Comparison of ENCODE assay signal across 15 cellular contexts in genomic region chr1:100775483-100775882, GRCh38. TPM values are rescaled to one million over a fixed set of nuclear protein-coding genes. Genes with fewer than 3 reads are reported as not detected.
DNase-seq lines count a peak whose midpoint lies in the region; ATAC-seq, FAIRE-seq and TF ChIP-seq lines count a peak whose summit lies in the region.
"Had no signal": no experiment of that assay in that cellular context is flagged by ENCODE, and none has a peak within 500 bp of the region (broad histone marks: within the 10 kb centered on the region; RNA-seq: fewer than 3 reads in every experiment).

No MANE protein-coding gene starts in this region.

- in situ Hi-C loops in K562 (cut with MboI) = no loop called here

- H3K36me3 ChIP-seq in GM23338 (ENCODE audit: insufficient read depth) (no peaks in the 10 kb centered on the region), K562 (ENCODE audit: control insufficient read depth, insufficient read depth, low read length) (no peaks in the 10 kb centered on the region), liver (ENCODE audit: control insufficient read depth in 4 of 4, insufficient read depth in 3 of 4, low read depth in 1 of 4, low read length in 3 of 4) (no peaks in the 10 kb centered on the region), osteoblast (ENCODE audit: insufficient read depth, low read length) (no peaks in the 10 kb centered on the region)
- H3K36me3 ChIP-seq: BE2C had no signal

- peaks cover 2% of the 10 kb centered on the region for H3K27me3 Mint-ChIP-seq in GM23338 (ENCODE audit: insufficient read depth, low read depth, poor library complexity)

- BruUV-seq in K562 (replicated peaks; lab: Mats Ljungman, UMichigan) = no TSS peak

- H3K4me1 Mint-ChIP-seq in GM23338 = no peaks in the 10 kb centered on the region
- H3K4me1 Mint-ChIP-seq: CD4-positive, alpha-beta memory T cell; H9 had no signal

- H3K9me1 ChIP-seq in K562 (ENCODE audit: control insufficient read depth, insufficient read depth, low read length) = no peaks in the 10 kb centered on the region

- 79% methylated on average over 4 of the region's 4 CpGs for WGBS in K562 (ENCODE audit: insufficient coverage, low coverage, missing lambda C conversion rate)
- 88% methylated on average over 4 of the region's 4 CpGs for WGBS in liver

- CTCF ChIA-PET in K562 (lab: Yijun Ruan, JAX; ENCODE audit: low intra/inter-chr PET ratio) = no interaction called here

- peaks cover 9% of the 10 kb centered on the region for H3K9me3 Mint-ChIP-seq in GM23338

- H4K20me1 ChIP-seq in GM23338 (replicated peaks; ENCODE audit: insufficient read depth) (no peaks in the 10 kb centered on the region), K562 (replicated peaks; ENCODE audit: control insufficient read depth, insufficient read depth, low read length) (no peaks in the 10 kb centered on the region), osteoblast (ENCODE audit: insufficient read depth, low read length) (no peaks in the 10 kb centered on the region)

- no peak for TF ChIP-seq EP300 in K562 (IDR thresholded peaks at IDR 0.05; ENCODE audit: low read length)

- H3K9me2 ChIP-seq in GM23338 (ENCODE audit: insufficient read depth) = 0 out of 2 replicates have a peak, but pooled peaks cover 3% of the 10 kb centered on the region

- H2AFZ ChIP-seq in GM23338 (0 out of 2 replicates have a peak overlapping the region, but pooled peaks have one; percentile 65), K562 (ENCODE audit: low read depth, low read length) (peak overlapping the region; percentile 14; the same call in 1 of the 2 replicates), osteoblast (ENCODE audit: low read length) (peak overlapping the region; percentile 53)

- H3K27me3 ChIP-seq in GM23338 (ENCODE audit: insufficient read depth) = no peaks in the 10 kb centered on the region
- no peaks in the 10 kb centered on the region for H3K27me3 ChIP-seq in K562 (ENCODE audit: control insufficient read depth in 2 of 2, insufficient read depth in 2 of 2, low read length in 2 of 2)
- no peaks in the 10 kb centered on the region for H3K27me3 ChIP-seq in liver (ENCODE audit: control insufficient read depth in 4 of 4, insufficient read depth in 4 of 4, low read length in 3 of 4)
- no peaks in the 10 kb centered on the region for H3K27me3 ChIP-seq in osteoblast (ENCODE audit: insufficient read depth, low read length)

- H3K27ac Mint-ChIP-seq in GM23338 = no peak overlapping the region
- H3K27ac Mint-ChIP-seq: CD4-positive, alpha-beta memory T cell had no signal

- H3K4me3 Mint-ChIP-seq in GM23338 = no peak overlapping the region
- H3K4me3 Mint-ChIP-seq: CD4-positive, alpha-beta memory T cell; H9 had no signal

- H3K4me1 ChIP-seq in GM23338 (ENCODE audit: insufficient read depth) (no peaks in the 10 kb centered on the region), K562 (replicated peaks in 1 of 2; ENCODE audit: control insufficient read depth in 2 of 2, insufficient read depth in 2 of 2, low read length in 2 of 2) (peaks cover 0 to 3% of the 10 kb centered on the region in 2 experiments; a peak in 1 of 5 replicates), liver (ENCODE audit: control insufficient read depth in 4 of 4, insufficient read depth in 4 of 4, low read length in 3 of 4) (no peaks in the 10 kb centered on the region), osteoblast (ENCODE audit: insufficient read depth, low read length) (peaks cover 3% of the 10 kb centered on the region)
- H3K4me1 ChIP-seq: BE2C had no signal

- FAIRE-seq in K562 (lab: Jason Lieb, UNC) = no peak

- no peaks in the 10 kb centered on the region for H3F3A ChIP-seq in GM23338 (replicated peaks; ENCODE audit: low read depth)

- H3K4me2 ChIP-seq in GM23338 (no peak overlapping the region), K562 (ENCODE audit: insufficient read depth, low read length) (no peak overlapping the region), osteoblast (ENCODE audit: insufficient read depth, low read length) (no peak overlapping the region)

- TF ChIP-seq RAD21 in K562 (CRISPR knock-in tag; conservative IDR thresholded peaks at IDR 0.05 in 1 of 2, IDR thresholded peaks at IDR 0.05 in 1 of 2) (no peak), liver (IDR thresholded peaks at IDR 0.05) (no peak)

- POLR2A ChIA-PET in K562 (lab: Yijun Ruan, JAX) = interaction anchor here (2.0 kb wide), 1 partner anchor 10 kb away, joined by 6 read pairs; no protein-coding TSS in a partner anchor

- DNase-seq in GM23338 (ENCODE audit: low spot score) (no peak), K562 (ENCODE audit: extremely low read depth in 1 of 4, low spot score in 3 of 4) (no peak), osteoblast (ENCODE audit: insufficient read length, low spot score, missing footprints) (no peak), RKO (ENCODE audit: low spot score) (no peak), head of caudate nucleus (no peak)
- DNase-seq: BE2C; CD4-positive, alpha-beta memory T cell; DMS153; H9; IMR-90; KG1 had no signal

- no peaks in the 10 kb centered on the region for H3K36me3 Mint-ChIP-seq in GM23338 (ENCODE audit: low read depth)
- H3K36me3 Mint-ChIP-seq: CD4-positive, alpha-beta memory T cell had no signal

- no peak overlapping the region for H3K27ac ChIP-seq in GM23338 (ENCODE audit: low read depth)
- H3K27ac ChIP-seq in K562 (ENCODE audit: extremely low read depth, low read depth, low read length) = no peak overlapping the region
- no peak overlapping the region for H3K27ac ChIP-seq in liver (ENCODE audit: low read depth in 1 of 2, low read length in 2 of 2)
- H3K27ac ChIP-seq in osteoblast (ENCODE audit: low read depth, low read length) = no peak overlapping the region
- H3K27ac ChIP-seq: C4-2B had no signal

- intact Hi-C loops in K562 (cut with micrococcal nuclease) = no loop called here
- intact Hi-C loops in head of caudate nucleus (cut with DNase I) = no loop called here

- H3K79me2 ChIP-seq in GM23338 (replicated peaks; ENCODE audit: insufficient read depth) = no peaks in the 10 kb centered on the region
- no peaks in the 10 kb centered on the region for H3K79me2 ChIP-seq in K562 (ENCODE audit: control insufficient read depth, insufficient read depth, low read length)
- H3K79me2 ChIP-seq in osteoblast (ENCODE audit: insufficient read depth, low read length) = no peaks in the 10 kb centered on the region

- H3K9me3 ChIP-seq in K562 (replicated peaks; ENCODE audit: control insufficient read depth, insufficient read depth, low read depth, low read length) (no peaks in the 10 kb centered on the region), liver (ENCODE audit: control insufficient read depth in 4 of 4, low read length in 3 of 4) (no peaks in the 10 kb centered on the region), osteoblast (ENCODE audit: low read depth, low read length) (no peaks in the 10 kb centered on the region)
- H3K9me3 ChIP-seq: BE2C had no signal

- TF ChIP-seq CTCF in GM23338 (conservative IDR thresholded peaks at IDR 0.05; ENCODE audit: low read depth in 2 of 2) (no peak), K562 (IDR thresholded peaks at IDR 0.05 in 2 of 3, conservative IDR thresholded peaks at IDR 0.05 in 1 of 3; ENCODE audit: insufficient read depth in 2 of 3, low read depth in 1 of 3, low read length in 3 of 3) (no peak), liver (IDR thresholded peaks at IDR 0.05; ENCODE audit: low read depth, low read length, missing input control) (no peak), osteoblast (IDR thresholded peaks at IDR 0.05; ENCODE audit: extremely low read depth, low read depth, low read length) (no peak)

- TF ChIP-seq POLR2A in K562 (conservative IDR thresholded peaks at IDR 0.05) = no peak

- H3K4me3 ChIP-seq in GM23338 (no peak overlapping the region), K562 (no peak overlapping the region), liver (ENCODE audit: low read depth in 1 of 3, low read length in 3 of 3) (no peak overlapping the region), osteoblast (ENCODE audit: insufficient read depth, low read length) (no peak overlapping the region)

- H3K9ac ChIP-seq in K562 (ENCODE audit: insufficient read depth in 1 of 2, low read depth in 2 of 2, low read length in 2 of 2) = no peak overlapping the region
- H3K9ac ChIP-seq in liver (ENCODE audit: low read depth in 1 of 2, low read length in 2 of 2) = no peak overlapping the region

- ATAC-seq in GM23338 (no peak), K562 (no peak; the same call in 2 of the 3 replicates), HG03460 (IDR thresholded peaks at IDR 0.05; ENCODE audit: unreplicated experiment) (no peak), GM18867 (IDR thresholded peaks at IDR 0.05; ENCODE audit: unreplicated experiment) (no peak)

TF ChIP-seq in K562, 482 proteins besides CTCF, POLR2A, EP300 and RAD21 (continues in another document):
- TF ChIP-seq BACH1 (tag; IDR thresholded peaks at IDR 0.05) = no peak

TF ChIP-seq in liver, 16 proteins besides CTCF, POLR2A, EP300 and RAD21 (continues in another document):
- no peak for TF ChIP-seq ATF3 (IDR thresholded peaks at IDR 0.05)
- TF ChIP-seq HNF4G (IDR thresholded peaks at IDR 0.05) = peak; percentile 68

RNA-seq across cellular contexts. Expression of gene VCAM1, which starts 55.9 kb away (rescaled TPM):
- total RNA-seq in GM23338 (2014; rRNA removed; shearing (Covaris generic)) = not detected in 2 replicates
- polyA plus RNA-seq in GM23338 (2016; fragmentation: Nextera tagmentation; extraction: Ambion mirVana) (0.21 TPM in 1 of 2 replicates, not detected in the other), K562 (2011; rRNA removed) (not detected in 2 replicates), K562 (2014; fragmentation: Illumina TruSeq; extraction: Trizol) (not detected in 2 replicates), K562 (2014; fragmentation: Nextera tagmentation; extraction: Ambion mirVana) (under 1 TPM in 1 of 2 experiments, not detected in 1; 0.04 TPM), K562 (2014; rRNA removed) (not detected in 2 replicates), liver (10 to 100 TPM in 1 of 2 donors, 1 to 10 TPM in 1; 3.3 to 16.8 TPM)
- not detected in 2 replicates for total RNA-seq in K562 (2011; cell fraction: chromatin; rRNA removed; ENCODE audit: low replicate concordance)
- total RNA-seq in K562 (2011; cell fraction: nucleolus; rRNA removed) = not detected in 2 replicates
- total RNA-seq in K562 (2011; cell fraction: nucleoplasm; rRNA removed) = not detected in 2 replicates
- total RNA-seq in K562 (2014; rRNA removed) (0.04 TPM in 1 of 2 replicates, not detected in the other), K562 (2014; rRNA removed; fragmentation: Illumina TruSeq; extraction: Trizol) (not detected in 2 replicates), K562 (2015; rRNA removed; fragmentation: Illumina TruSeq; extraction: Trizol) (not detected in 2 replicates), K562 (2021) (0.09 and 0.13 TPM in 2 replicates), liver (100 to 1,000 TPM in 1 of 2 donors, 10 to 100 TPM in 1; 30.7 to 159 TPM), osteoblast (382 and 511 TPM in 2 replicates)
- polyA plus RNA-seq in K562 (2011; cell fraction: cytosol; rRNA removed) = not detected in 2 replicates
- not detected in 2 replicates for polyA plus RNA-seq in K562 (2011; cell fraction: nucleus; rRNA removed)
- not detected in 2 replicates for polyA plus RNA-seq in K562 (2012)
- polyA minus RNA-seq in K562 (2011; rRNA and poly(A)+ RNA removed) = not detected in 2 replicates
- not detected in 2 replicates for polyA minus RNA-seq in K562 (2011; cell fraction: cytosol; rRNA and poly(A)+ RNA removed)
- polyA minus RNA-seq in K562 (2011; cell fraction: nucleus; rRNA and poly(A)+ RNA removed) = not detected in 2 replicates
- total RNA-seq: CD4-positive, alpha-beta memory T cell had no signal
- polyA plus RNA-seq: CD4-positive, alpha-beta memory T cell had no signal

Comparison
In these comparisons a context has a peak if more than half of its experiments do, and no peak if none do; other contexts are left out.
1. H2AFZ ChIP-seq: peak in every context shown above with its lines; median percentile 65 in GM23338; 53 in osteoblast; 14 in K562.
2. RNA of gene VCAM1, which starts 55.9 kb away (total RNA-seq): 382 to 511 TPM in osteoblast and 30.7 to 159 TPM in liver; not detected in GM23338 and 0.04 to 0.13 TPM in K562; every median in the first group is over 10 times any median in the second.